In genomic region chr3:42187936-42188335, GRCh38 we compare ENCODE assay signal across 19 cellular contexts.
"Had no signal": no experiment of that assay in that cellular context is flagged by ENCODE, and none has a peak within 500 bp of the region (broad histone marks: within the 10 kb centered on the region; RNA-seq: fewer than 3 reads in every experiment).

No MANE protein-coding gene starts in this region.

- H3K27ac ChIP-seq: adrenal gland, esophagus muscularis mucosa, lower lobe of right lung, skin epidermis, testis, upper lobe of right lung had no signal

- H3K27me3 Mint-ChIP-seq: stimulated activated naive CD8-positive, alpha-beta T cell treated with anti-CD3 and anti-CD28 coated beads, Interleukin-15, amount 100 ng/mL, for 72 hours had no signal

- H3K4me1 ChIP-seq: adrenal gland, upper lobe of right lung had no signal

- H3K27me3 ChIP-seq: adrenal gland, breast epithelium, esophagus muscularis mucosa, hepatocyte, testis, upper lobe of right lung had no signal

- FAIRE-seq: astrocyte, TTC549 had no signal

- H3K9me3 Mint-ChIP-seq: mesothelial cell of epicardium; stimulated activated naive CD8-positive, alpha-beta T cell treated with anti-CD3 and anti-CD28 coated beads, Interleukin-15, amount 100 ng/mL, for 72 hours had no signal

- DNase-seq: activated CD4-positive, alpha-beta T cell treated with anti-CD3 and anti-CD28 coated beads, Interleukin-2, amount 50 U/mL, for 4 hours; activated naive CD4-positive, alpha-beta T cell; adrenal gland; effector CD8-positive, alpha-beta T cell; left colon; lower lobe of right lung; occipital lobe; stimulated activated CD4-positive, alpha-beta T cell treated with anti-CD3 and anti-CD28 coated beads, Interleukin-15, amount 100 ng/mL, for 24 hours; stimulated activated CD4-positive, alpha-beta T cell treated with anti-CD3 and anti-CD28 coated beads, Interleukin-2, amount 100 ng/mL, for 48 hours; stimulated activated naive CD8-positive, alpha-beta T cell treated with anti-CD3 and anti-CD28 coated beads, Interleukin-15, amount 100 ng/mL, for 72 hours; testis; upper lobe of right lung had no signal

- H3K9me3 ChIP-seq: adrenal gland, breast epithelium, esophagus muscularis mucosa, lower lobe of right lung, testis, upper lobe of right lung had no signal

- H3K36me3 ChIP-seq: breast epithelium had no signal

- ATAC-seq: left colon; lower lobe of right lung; stimulated activated naive CD8-positive, alpha-beta T cell treated with anti-CD3 and anti-CD28 coated beads, Interleukin-15, amount 100 ng/mL, for 72 hours; upper lobe of right lung had no signal

- H3K27ac Mint-ChIP-seq: mesothelial cell of epicardium had no signal

- H3K4me3 Mint-ChIP-seq: mesothelial cell of epicardium; stimulated activated naive CD8-positive, alpha-beta T cell treated with anti-CD3 and anti-CD28 coated beads, Interleukin-15, amount 100 ng/mL, for 72 hours had no signal

- H3K4me3 ChIP-seq: adrenal gland, breast epithelium, esophagus muscularis mucosa, hepatocyte, lower lobe of right lung, skin epidermis, testis, upper lobe of right lung had no signal
